8 cellular contexts compared by ENCODE assay signal in genomic region chrX:47146121-47146935, GRCh38. TPM values are rescaled to one million over a fixed set of nuclear protein-coding genes. Genes with fewer than 3 reads are reported as not detected.
DNase-seq lines count a peak whose midpoint lies in the region; ATAC-seq and TF ChIP-seq lines count a peak whose summit lies in the region.

No MANE protein-coding gene starts in this region.

- H3K27me3 ChIP-seq in gastroesophageal sphincter (no peaks in the 10 kb centered on the region), skeletal muscle satellite cell (ENCODE audit: control insufficient read depth, insufficient read depth, low read length) (no peaks in the 10 kb centered on the region)

- TF ChIP-seq EP300 in gastroesophageal sphincter (IDR thresholded peaks at IDR 0.05), result no peak

- DNase-seq in NCI-H82 (lab: John Stamatoyannopoulos, UW), result peak; percentile 49
- DNase-seq in NCI-H82 treated with DMSO at 0.1 percent for 48 hours (lab: John Stamatoyannopoulos, UW; ENCODE audit: unreplicated experiment), result no peak
- DNase-seq in SK-N-MC (ENCODE audit: low read depth, low spot score), result no peak
- no peak for DNase-seq in NCI-H1436 treated with DMSO at 0.1 percent for 48 hours (lab: John Stamatoyannopoulos, UW)
- no peak for DNase-seq in putamen (ENCODE audit: low spot score)
- DNase-seq in NCI-H2227 (lab: John Stamatoyannopoulos, UW; ENCODE audit: unreplicated experiment), result no peak

- H3K4me1 ChIP-seq in gastroesophageal sphincter (peaks cover 0 to 33% (median 0%) of the 10 kb centered on the region in 3 donors), skeletal muscle satellite cell (ENCODE audit: control insufficient read depth, insufficient read depth, low read length) (no peaks in the 10 kb centered on the region)

- H3K9ac ChIP-seq in SK-N-MC (ENCODE audit: insufficient read length), result peak overlapping the region; percentile 94
- peak overlapping the region; percentile 84 for H3K9ac ChIP-seq in skeletal muscle satellite cell (ENCODE audit: low read depth, low read length)

- H3K9me3 ChIP-seq in SK-N-MC (ENCODE audit: low read depth, low read length) (no peaks in the 10 kb centered on the region), gastroesophageal sphincter (no peaks in the 10 kb centered on the region), skeletal muscle satellite cell (replicated peaks; ENCODE audit: low read length) (no peaks in the 10 kb centered on the region)

- no peak overlapping the region for H3K27ac ChIP-seq in SK-N-MC
- peak overlapping the region; percentile 90 to 97 (median 94) for H3K27ac ChIP-seq in gastroesophageal sphincter

- TF ChIP-seq POLR2A in gastroesophageal sphincter (IDR thresholded peaks at IDR 0.05), result no peak

- H3K4me3 ChIP-seq in SK-N-MC (peak overlapping the region; percentile 87), gastroesophageal sphincter (peak overlapping the region; percentile 65 to 73), skeletal muscle satellite cell (ENCODE audit: low read length) (peak overlapping the region; percentile 79)

- TF ChIP-seq CTCF in gastroesophageal sphincter (IDR thresholded peaks at IDR 0.05), result no peak

- ATAC-seq in gastroesophageal sphincter, result no peak

- no CpG with 5 or more reads among the region's 10 CpGs for WGBS in gastroesophageal sphincter (ENCODE audit: low coverage in 1 of 2), 2 donors

- H3K36me3 ChIP-seq in SK-N-MC (ENCODE audit: insufficient read depth, low read length) (peaks cover 45% of the 10 kb centered on the region), gastroesophageal sphincter (peaks cover 0 to 8% of the 10 kb centered on the region in 2 donors), skeletal muscle satellite cell (ENCODE audit: insufficient read depth, low read length) (peaks cover 8% of the 10 kb centered on the region)

- peak overlapping the region; percentile 84 for H3K4me2 ChIP-seq in skeletal muscle satellite cell (ENCODE audit: low read length)

RNA-seq across cellular contexts. Expression of gene RBM10, which starts 1.3 kb away (rescaled TPM):
- total RNA-seq in gastroesophageal sphincter, result 10 to 100 TPM; 25.2 to 33.1 (median 29.2) TPM
- 52.2 and 53.7 TPM in 2 replicates for total RNA-seq in skeletal muscle satellite cell (2012; rRNA removed)

RNA-seq across cellular contexts. Expression of gene NDUFB11, which starts 1.8 kb away (rescaled TPM):
- 10 to 100 TPM; 43.3 to 66.8 (median 53.0) TPM for total RNA-seq in gastroesophageal sphincter
- 55.5 and 58.3 TPM in 2 replicates for total RNA-seq in skeletal muscle satellite cell (2012; rRNA removed)

RNA-seq across cellular contexts. Expression of gene UBA1, which starts 47.3 kb away (rescaled TPM):
- total RNA-seq in gastroesophageal sphincter, result 100 to 1,000 TPM; 108 to 211 (median 123) TPM
- total RNA-seq in skeletal muscle satellite cell (2012; rRNA removed), result 176 and 202 TPM in 2 replicates
